1 cellular context compared by ENCODE assay signal in the genomic region with DNA sequence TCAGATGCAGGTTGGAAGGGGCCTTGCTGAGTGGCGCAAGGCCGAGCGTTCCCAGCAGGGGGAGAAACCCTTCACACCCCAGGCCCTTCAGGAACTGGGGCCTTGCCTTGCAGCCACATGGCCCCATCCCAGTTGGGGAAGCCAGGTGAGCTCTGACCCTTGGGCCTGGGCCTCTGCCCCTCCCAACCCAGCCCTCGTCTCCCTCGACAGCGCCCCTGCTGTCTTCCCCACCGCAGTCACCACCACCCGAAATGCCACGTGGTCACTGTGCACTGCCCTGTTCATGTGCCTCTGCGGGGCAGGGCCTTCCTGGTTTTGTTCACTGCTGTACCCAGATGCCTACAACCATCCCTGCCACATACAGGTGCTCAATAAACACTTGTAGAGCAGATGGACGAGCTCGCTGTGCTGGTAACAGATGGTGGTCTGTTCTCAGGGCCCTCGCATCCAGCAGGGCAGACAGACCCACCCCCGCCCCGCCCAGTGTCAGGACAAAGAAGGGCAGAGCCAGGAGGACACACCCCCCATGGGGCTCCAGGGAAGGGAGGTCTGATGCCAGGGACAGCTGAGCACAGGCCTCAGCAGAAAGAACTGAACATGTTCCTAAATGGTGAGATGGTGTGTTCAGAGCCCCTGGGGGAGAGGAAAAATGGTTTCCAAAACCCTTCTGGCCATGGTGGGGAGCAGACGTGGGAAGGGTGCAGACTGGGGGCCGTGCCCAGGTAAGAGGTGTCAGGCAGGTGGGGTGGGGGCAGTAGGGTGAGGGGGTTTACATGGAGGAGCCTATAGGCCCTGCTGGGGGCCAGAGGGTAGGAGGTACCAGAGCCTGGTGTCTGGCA.
TF ChIP-seq lines count a peak whose summit lies in the region.

No MANE protein-coding gene starts in this region.

TF ChIP-seq in HEK293, 187 proteins besides CTCF, POLR2A, EP300 and RAD21:
- TF ChIP-seq BCL11A (tag by site-specific recombination; IDR thresholded peaks at IDR 0.05; ENCODE audit: low read depth) (peak; percentile 22; the same call in 1 of the 2 replicates), ZSCAN30 (tag by site-specific recombination; IDR thresholded peaks at IDR 0.05) (0 out of 2 replicates have a peak, but pooled peaks have one; percentile 17), ZNF341 (tag by site-specific recombination; IDR thresholded peaks at IDR 0.05; ENCODE audit: low read depth) (peak; percentile 14; the same call in 1 of the 2 replicates), KLF9 (tag by site-specific recombination; IDR thresholded peaks at IDR 0.05; ENCODE audit: low read depth) (peak; percentile 67), SCRT1 (tag by site-specific recombination; IDR thresholded peaks at IDR 0.05; ENCODE audit: borderline replicate concordance) (peak; percentile 78), KLF17 (tag by site-specific recombination; IDR thresholded peaks at IDR 0.05) (0 out of 2 replicates have a peak, but pooled peaks have one; percentile 69), KLF7 (tag by site-specific recombination; IDR thresholded peaks at IDR 0.05; ENCODE audit: borderline replicate concordance) (peak; percentile 76; the same call in 1 of the 2 replicates), ZIC2 (tag by site-specific recombination; IDR thresholded peaks at IDR 0.05) (peak; percentile 30; the same call in 1 of the 2 replicates), ZSCAN16 (tag by site-specific recombination; IDR thresholded peaks at IDR 0.05) (peak; percentile 39; the same call in 1 of the 2 replicates), ZFP3 (tag by site-specific recombination; IDR thresholded peaks at IDR 0.05; ENCODE audit: low read depth) (no peak), ZNF664 (tag by site-specific recombination; IDR thresholded peaks at IDR 0.05) (peak; percentile 49; the same call in 1 of the 2 replicates), KLF8 (tag by site-specific recombination; IDR thresholded peaks at IDR 0.05) (peak; percentile 30; the same call in 1 of the 2 replicates), HOXA7 (CRISPR knock-in tag; IDR thresholded peaks at IDR 0.05; ENCODE audit: borderline replicate concordance) (no peak), ZNF654 (tag by site-specific recombination; IDR thresholded peaks at IDR 0.05; ENCODE audit: low read depth) (no peak), PRDM6 (tag by site-specific recombination; IDR thresholded peaks at IDR 0.05) (no peak), SP3 (tag by site-specific recombination; IDR thresholded peaks at IDR 0.05) (peak; percentile 61), SCRT2 (tag by site-specific recombination; IDR thresholded peaks at IDR 0.05) (peak; percentile 92), KLF10 (tag by site-specific recombination; IDR thresholded peaks at IDR 0.05) (peak; percentile 91), KLF1 (tag by site-specific recombination; IDR thresholded peaks at IDR 0.05) (peak; percentile 78), GLIS2 (tag by site-specific recombination; IDR thresholded peaks at IDR 0.05) (peak; percentile 45)
- TF ChIP-seq, protein P1, sequence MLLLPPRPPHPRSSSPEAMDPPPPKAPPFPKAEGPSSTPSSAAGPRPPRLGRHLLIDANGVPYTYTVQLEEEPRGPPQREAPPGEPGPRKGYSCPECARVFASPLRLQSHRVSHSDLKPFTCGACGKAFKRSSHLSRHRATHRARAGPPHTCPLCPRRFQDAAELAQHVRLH (tag by site-specific recombination; IDR thresholded peaks at IDR 0.05), result no peak
- TF ChIP-seq, protein P2, sequence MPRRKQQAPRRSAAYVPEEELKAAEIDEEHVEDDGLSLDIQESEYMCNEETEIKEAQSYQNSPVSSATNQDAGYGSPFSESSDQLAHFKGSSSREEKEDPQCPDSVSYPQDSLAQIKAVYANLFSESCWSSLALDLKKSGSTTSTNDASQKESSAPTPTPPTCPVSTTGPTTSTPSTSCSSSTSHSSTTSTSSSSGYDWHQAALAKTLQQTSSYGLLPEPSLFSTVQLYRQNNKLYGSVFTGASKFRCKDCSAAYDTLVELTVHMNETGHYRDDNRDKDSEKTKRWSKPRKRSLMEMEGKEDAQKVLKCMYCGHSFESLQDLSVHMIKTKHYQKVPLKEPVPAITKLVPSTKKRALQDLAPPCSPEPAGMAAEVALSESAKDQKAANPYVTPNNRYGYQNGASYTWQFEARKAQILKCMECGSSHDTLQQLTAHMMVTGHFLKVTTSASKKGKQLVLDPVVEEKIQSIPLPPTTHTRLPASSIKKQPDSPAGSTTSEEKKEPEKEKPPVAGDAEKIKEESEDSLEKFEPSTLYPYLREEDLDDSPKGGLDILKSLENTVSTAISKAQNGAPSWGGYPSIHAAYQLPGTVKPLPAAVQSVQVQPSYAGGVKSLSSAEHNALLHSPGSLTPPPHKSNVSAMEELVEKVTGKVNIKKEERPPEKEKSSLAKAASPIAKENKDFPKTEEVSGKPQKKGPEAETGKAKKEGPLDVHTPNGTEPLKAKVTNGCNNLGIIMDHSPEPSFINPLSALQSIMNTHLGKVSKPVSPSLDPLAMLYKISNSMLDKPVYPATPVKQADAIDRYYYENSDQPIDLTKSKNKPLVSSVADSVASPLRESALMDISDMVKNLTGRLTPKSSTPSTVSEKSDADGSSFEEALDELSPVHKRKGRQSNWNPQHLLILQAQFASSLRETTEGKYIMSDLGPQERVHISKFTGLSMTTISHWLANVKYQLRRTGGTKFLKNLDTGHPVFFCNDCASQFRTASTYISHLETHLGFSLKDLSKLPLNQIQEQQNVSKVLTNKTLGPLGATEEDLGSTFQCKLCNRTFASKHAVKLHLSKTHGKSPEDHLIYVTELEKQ (tag by site-specific recombination; IDR thresholded peaks at IDR 0.05; ENCODE audit: borderline replicate concordance), result no peak
